In the genomic region with DNA sequence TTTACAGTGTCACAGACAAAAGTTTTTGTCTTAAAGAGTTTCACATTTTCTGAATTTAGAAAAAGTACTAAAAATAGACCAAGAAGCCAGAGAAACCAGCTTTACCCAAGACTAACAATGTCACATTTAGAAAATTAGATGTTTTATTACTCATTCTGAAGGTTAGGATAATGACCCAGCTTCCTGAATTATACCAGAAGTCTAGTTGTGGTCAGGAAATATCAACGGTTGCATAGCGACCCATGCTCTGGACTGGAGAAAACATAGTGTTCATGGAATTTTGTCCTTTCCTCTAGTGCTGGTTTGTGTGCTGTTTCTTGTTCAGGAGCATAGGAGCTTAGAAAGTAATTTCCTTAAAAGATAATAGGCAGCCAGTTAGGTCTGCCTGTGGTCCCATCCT, we compare ENCODE assay signal across 2 cellular contexts.
A peak's percentile ranks its signal among the peaks of the same experiment; 100 is the strongest.
TF ChIP-seq lines count a peak whose summit lies in the region.

No MANE protein-coding gene starts in this region.

TF ChIP-seq in liver, 16 proteins besides CTCF, POLR2A, EP300 and RAD21 (continued from another document):
- TF ChIP-seq EGR1 (IDR thresholded peaks at IDR 0.05; ENCODE audit: low read depth in 2 of 2) (no peak), FOXA1 (IDR thresholded peaks at IDR 0.05) (no peak), SP1 (IDR thresholded peaks at IDR 0.05) (no peak), REST (IDR thresholded peaks at IDR 0.05) (peak; percentile 38), RXRA (IDR thresholded peaks at IDR 0.05) (peak in 1 of 2 donors; percentile 16), NR2F2 (IDR thresholded peaks at IDR 0.05) (peak; percentile 58)
- TF ChIP-seq, protein P1, sequence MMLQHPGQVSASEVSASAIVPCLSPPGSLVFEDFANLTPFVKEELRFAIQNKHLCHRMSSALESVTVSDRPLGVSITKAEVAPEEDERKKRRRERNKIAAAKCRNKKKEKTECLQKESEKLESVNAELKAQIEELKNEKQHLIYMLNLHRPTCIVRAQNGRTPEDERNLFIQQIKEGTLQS (IDR thresholded peaks at IDR 0.05), result no peak

TF ChIP-seq in HepG2, 621 proteins besides CTCF, POLR2A, EP300 and RAD21 (continued from another document):
- TF ChIP-seq SP5 (CRISPR knock-in tag; IDR thresholded peaks at IDR 0.05; ENCODE audit: borderline replicate concordance, low read depth), result no peak
- TF ChIP-seq, protein P2, sequence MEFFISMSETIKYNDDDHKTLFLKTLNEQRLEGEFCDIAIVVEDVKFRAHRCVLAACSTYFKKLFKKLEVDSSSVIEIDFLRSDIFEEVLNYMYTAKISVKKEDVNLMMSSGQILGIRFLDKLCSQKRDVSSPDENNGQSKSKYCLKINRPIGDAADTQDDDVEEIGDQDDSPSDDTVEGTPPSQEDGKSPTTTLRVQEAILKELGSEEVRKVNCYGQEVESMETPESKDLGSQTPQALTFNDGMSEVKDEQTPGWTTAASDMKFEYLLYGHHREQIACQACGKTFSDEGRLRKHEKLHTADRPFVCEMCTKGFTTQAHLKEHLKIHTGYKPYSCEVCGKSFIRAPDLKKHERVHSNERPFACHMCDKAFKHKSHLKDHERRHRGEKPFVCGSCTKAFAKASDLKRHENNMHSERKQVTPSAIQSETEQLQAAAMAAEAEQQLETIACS (CRISPR knock-in tag; IDR thresholded peaks at IDR 0.05), result no peak
